28 cellular contexts compared by ENCODE assay signal in the genomic region with DNA sequence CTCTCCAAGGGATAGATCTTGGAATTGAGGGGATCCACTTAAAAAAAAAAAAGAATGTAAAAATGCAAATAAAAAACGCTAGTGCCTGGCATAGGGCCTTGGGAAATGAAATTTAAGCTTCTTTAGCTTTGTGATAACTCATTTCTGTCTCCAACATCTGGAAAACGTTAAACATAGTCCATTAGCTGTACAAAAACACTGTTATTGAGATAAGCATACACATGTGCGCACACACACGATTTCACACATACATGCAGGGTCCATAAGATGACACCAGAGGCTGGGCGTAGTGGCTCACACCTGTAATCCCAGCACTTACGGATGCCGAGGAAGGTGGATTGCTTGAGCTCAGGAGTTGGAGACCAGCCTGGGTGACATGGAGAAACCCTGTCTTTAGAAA.
"Had no signal": no experiment of that assay in that cellular context is flagged by ENCODE, and none has a peak within 500 bp of the region (broad histone marks: within the 10 kb centered on the region; RNA-seq: fewer than 3 reads in every experiment).

No MANE protein-coding gene starts in this region.

- H3K4me3 ChIP-seq: body of pancreas, esophagus muscularis mucosa had no signal

- DNase-seq: activated B cell treated with CpG ODN at 0.5 μM for 24 hours; activated CD4-positive, alpha-beta T cell treated with anti-CD3 and anti-CD28 coated beads for 48 hours; activated CD4-positive, alpha-beta T cell treated with anti-CD3 and anti-CD28 coated beads, Interleukin-2, amount 50 U/mL, for 1 hour; activated CD4-positive, alpha-beta T cell treated with anti-CD3 and anti-CD28 coated beads, Interleukin-2, amount 50 U/mL, for 48 hours; activated CD8-positive, alpha-beta memory T cell treated with anti-CD3 and anti-CD28 coated beads for 24 hours; activated CD8-positive, alpha-beta T cell treated with anti-CD3 and anti-CD28 coated beads for 36 hours; activated effector memory CD4-positive, alpha-beta T cell treated with Interleukin-2 at 50 U/mL for 16 hours; activated gamma-delta T cell treated with Interleukin-2 at 50 U/mL for 16 hours; activated naive CD4-positive, alpha-beta T cell treated with anti-CD3 and anti-CD28 coated beads, Interleukin-2, amount 50 U/mL, for 16 hours; activated naive CD4-positive, alpha-beta T cell treated with Interleukin-2 at 50 U/mL for 16 hours; activated T-cell treated with anti-CD3 and anti-CD28 coated beads, Interleukin-2, amount 50 U/mL, for 4 hours; amygdala; aorta; body of pancreas; caudate nucleus; cortex of kidney; dermis blood vessel endothelial cell; effector CD4-positive, alpha-beta T cell; effector memory CD8-positive, alpha-beta T cell; erythroblast; head of caudate nucleus; hippocampal formation; T-helper 17 cell; T1000; WERI-Rb-1 had no signal

- H3K36me3 ChIP-seq: esophagus muscularis mucosa, WERI-Rb-1 had no signal

- H3K4me1 ChIP-seq: body of pancreas, esophagus muscularis mucosa had no signal

- H3K27ac ChIP-seq: body of pancreas, esophagus muscularis mucosa, WERI-Rb-1 had no signal

- ATAC-seq: activated CD4-positive, CD25-positive, alpha-beta regulatory T cell treated with anti-CD3 and anti-CD28 coated beads, Interleukin-2, amount 50 U/mL, for 24 hours; activated CD8-positive, alpha-beta T cell treated with anti-CD3 and anti-CD28 coated beads for 36 hours; activated T-cell treated with anti-CD3 and anti-CD28 coated beads, Interleukin-2, amount 50 U/mL, for 4 hours; activated T-helper 17 cell treated with anti-CD3 and anti-CD28 coated beads, Interleukin-2, amount 50 U/mL, for 72 hours; body of pancreas; effector memory CD8-positive, alpha-beta T cell; T-helper 17 cell had no signal

- H3K27me3 ChIP-seq: body of pancreas, esophagus muscularis mucosa had no signal

- H3K9me3 ChIP-seq: body of pancreas, esophagus muscularis mucosa had no signal
